ENCODE assay signal across 9 cellular contexts in the genomic region with DNA sequence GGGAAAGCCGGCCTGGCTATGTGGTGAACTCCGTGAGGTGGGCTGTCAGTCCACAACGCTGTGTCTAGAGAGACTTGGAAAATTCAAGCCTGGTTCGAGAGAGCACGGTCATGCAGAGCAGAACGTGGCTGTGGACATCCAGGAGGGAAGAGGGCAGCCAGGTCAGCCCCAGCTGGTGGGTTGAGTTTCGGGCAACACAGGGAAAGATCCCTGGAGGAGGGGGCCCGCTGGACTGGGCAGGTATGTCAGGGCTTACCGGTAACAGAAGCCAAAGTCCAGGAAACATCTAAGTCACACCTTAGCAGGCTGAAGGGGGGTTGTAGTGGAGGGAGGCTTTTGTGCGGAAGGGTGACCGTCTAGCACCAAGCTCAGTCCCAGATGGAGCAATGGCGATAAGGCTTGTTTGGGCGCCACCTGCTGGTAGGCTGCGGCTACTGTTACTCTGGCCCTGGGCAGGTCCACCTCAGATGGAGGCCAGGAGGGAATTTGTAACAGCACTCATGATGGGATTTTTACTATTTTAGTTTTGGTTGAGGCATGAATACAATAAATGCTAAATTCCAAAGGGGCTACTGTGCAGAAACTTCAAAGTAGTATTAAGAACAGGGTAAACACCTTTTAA.
DNase-seq lines count a peak whose midpoint lies in the region; ATAC-seq, FAIRE-seq and TF ChIP-seq lines count a peak whose summit lies in the region.
"Had no signal": no experiment of that assay in that cellular context is flagged by ENCODE, and none has a peak within 500 bp of the region (broad histone marks: within the 10 kb centered on the region; RNA-seq: fewer than 3 reads in every experiment).

No MANE protein-coding gene starts in this region.

- H3K27ac Mint-ChIP-seq in activated T-helper 2 cell treated with anti-CD3 and anti-CD28 coated beads, Interferon-gamma antibody, Interleukin-2, Interleukin-4, amounts not matched to agents 10 μg/mL and 5 μg/mL and 100 μg/mL, durations not matched to agents 14 hours and 24 hours and 36 hours = no peak overlapping the region

- TF ChIP-seq CTCF in osteoblast (IDR thresholded peaks at IDR 0.05; ENCODE audit: extremely low read depth, low read depth, low read length) = peak; percentile 97
- peak; percentile 76 to 86 for TF ChIP-seq CTCF in tibial artery (IDR thresholded peaks at IDR 0.05)

- no peaks in the 10 kb centered on the region for H3K79me2 ChIP-seq in osteoblast (ENCODE audit: insufficient read depth, low read length)

- no peak overlapping the region for H3K27ac ChIP-seq in osteoblast (ENCODE audit: low read depth, low read length)
- no peak overlapping the region for H3K27ac ChIP-seq in tibial artery

- H3K9me3 ChIP-seq in osteoblast (ENCODE audit: low read depth, low read length) = no peaks in the 10 kb centered on the region
- H3K9me3 ChIP-seq in tibial artery = no peaks in the 10 kb centered on the region

- FAIRE-seq in frontal cortex (lab: Jason Lieb, UNC) = no peak
- FAIRE-seq: islet of Langerhans had no signal

- H4K20me1 ChIP-seq in osteoblast (ENCODE audit: insufficient read depth, low read length) = no peaks in the 10 kb centered on the region

- H3K27me3 ChIP-seq in osteoblast (ENCODE audit: insufficient read depth, low read length) (no peaks in the 10 kb centered on the region), tibial artery (no peaks in the 10 kb centered on the region)

- H3K4me3 ChIP-seq in Jurkat, Clone E6-1 (ENCODE audit: low read length) = no peak overlapping the region
- no peak overlapping the region for H3K4me3 ChIP-seq in osteoblast (ENCODE audit: insufficient read depth, low read length)
- no peak overlapping the region for H3K4me3 ChIP-seq in tibial artery

- no peaks in the 10 kb centered on the region for H3K36me3 Mint-ChIP-seq in activated T-helper 2 cell treated with anti-CD3 and anti-CD28 coated beads, Interferon-gamma antibody, Interleukin-2, Interleukin-4, amounts not matched to agents 10 μg/mL and 5 μg/mL and 100 μg/mL, durations not matched to agents 14 hours and 24 hours and 36 hours (ENCODE audit: low read depth)

- intact Hi-C loops in activated T-helper 2 cell treated with anti-CD3 and anti-CD28 coated beads, Interferon-gamma antibody, Interleukin-2, Interleukin-4, amounts not matched to agents 10 μg/mL and 5 μg/mL and 100 μg/mL, durations not matched to agents 14 hours and 24 hours and 36 hours (cut with micrococcal nuclease) = loop anchor here (2.0 to 5.0 kb wide), 2 partner anchors 444 to 762 kb away; no protein-coding TSS in a partner anchor
- intact Hi-C loops in tibial artery (cut with DNase I; ENCODE audit: low total_unique reads) = loop anchor here (10.0 kb wide), 1 partner anchor 1050 kb away; no protein-coding TSS in a partner anchor

- no peaks in the 10 kb centered on the region for H3K4me1 Mint-ChIP-seq in activated T-helper 2 cell treated with anti-CD3 and anti-CD28 coated beads, Interferon-gamma antibody, Interleukin-2, Interleukin-4, amounts not matched to agents 10 μg/mL and 5 μg/mL and 100 μg/mL, durations not matched to agents 14 hours and 24 hours and 36 hours (ENCODE audit: low read depth)

- no peaks in the 10 kb centered on the region for H3K9me3 Mint-ChIP-seq in activated T-helper 2 cell treated with anti-CD3 and anti-CD28 coated beads, Interferon-gamma antibody, Interleukin-2, Interleukin-4, amounts not matched to agents 10 μg/mL and 5 μg/mL and 100 μg/mL, durations not matched to agents 14 hours and 24 hours and 36 hours

- H3K4me1 ChIP-seq in osteoblast (ENCODE audit: insufficient read depth, low read length) = no peaks in the 10 kb centered on the region
- no peaks in the 10 kb centered on the region for H3K4me1 ChIP-seq in tibial artery

- H3K36me3 ChIP-seq in osteoblast (ENCODE audit: insufficient read depth, low read length) = no peaks in the 10 kb centered on the region
- H3K36me3 ChIP-seq in tibial artery = no peaks in the 10 kb centered on the region

- no peak overlapping the region for H3K4me2 ChIP-seq in osteoblast (ENCODE audit: insufficient read depth, low read length)

- peak overlapping the region; percentile 54 for H2AFZ ChIP-seq in osteoblast (ENCODE audit: low read length)

- ATAC-seq in GM21737 (IDR thresholded peaks at IDR 0.05; ENCODE audit: unreplicated experiment) = peak; percentile 84

- H3K27me3 Mint-ChIP-seq in activated T-helper 2 cell treated with anti-CD3 and anti-CD28 coated beads, Interferon-gamma antibody, Interleukin-2, Interleukin-4, amounts not matched to agents 10 μg/mL and 5 μg/mL and 100 μg/mL, durations not matched to agents 14 hours and 24 hours and 36 hours (ENCODE audit: low read depth) = no peaks in the 10 kb centered on the region

- DNase-seq in ELR (ENCODE audit: low read depth) (peak; percentile 76), RPMI7951 (ENCODE audit: low read depth) (peak; percentile 54), frontal cortex (ENCODE audit: low spot score in 2 of 2) (peak; percentile 21 to 65), osteoblast (ENCODE audit: insufficient read length, low spot score, missing footprints) (peak; percentile 83), tibial artery (peak; percentile 64 to 82)
- peak; percentile 22 for DNase-seq in Jurkat, Clone E6-1 (ENCODE audit: low read depth, low spot score)
- DNase-seq in activated T-helper 2 cell treated with anti-CD3 and anti-CD28 coated beads, Interferon-gamma antibody, Interleukin-2, Interleukin-4, amounts not matched to agents 10 μg/mL and 5 μg/mL and 100 μg/mL, durations not matched to agents 14 hours and 24 hours and 36 hours (ENCODE audit: low spot score) = peak; percentile 50

- no peak overlapping the region for H3K4me3 Mint-ChIP-seq in activated T-helper 2 cell treated with anti-CD3 and anti-CD28 coated beads, Interferon-gamma antibody, Interleukin-2, Interleukin-4, amounts not matched to agents 10 μg/mL and 5 μg/mL and 100 μg/mL, durations not matched to agents 14 hours and 24 hours and 36 hours (ENCODE audit: low read depth)

Comparison
In these comparisons a context has a peak if more than half of its experiments do, and no peak if none do; other contexts are left out.
1. DNase-seq: peak in every context shown above with its lines; median percentile 83 in osteoblast; 76 in ELR; 73 in tibial artery; 54 in RPMI7951; 50 in activated T-helper 2 cell treated with anti-CD3 and anti-CD28 coated beads, Interferon-gamma antibody, Interleukin-2, Interleukin-4, amounts not matched to agents 10 μg/mL and 5 μg/mL and 100 μg/mL, durations not matched to agents 14 hours and 24 hours and 36 hours; 43 in frontal cortex; 22 in Jurkat, Clone E6-1.